In genomic region chr5:32193591-32193990, GRCh38 we compare ENCODE assay signal across 8 cellular contexts. TPM values are rescaled to one million over a fixed set of nuclear protein-coding genes. Genes with fewer than 3 reads are reported as not detected.
DNase-seq lines count a peak whose midpoint lies in the region; ATAC-seq and TF ChIP-seq lines count a peak whose summit lies in the region.

No MANE protein-coding gene starts in this region.

- no peak for TF ChIP-seq CTCF in MCF 10A (IDR thresholded peaks at IDR 0.05; ENCODE audit: unreplicated experiment)

- no TSS peak for BruUV-seq in MCF 10A (replicated peaks; lab: Mats Ljungman, UMichigan)

- DNase-seq in DMS53 (lab: John Stamatoyannopoulos, UW), result peak; percentile 95
- peak; percentile 61 for DNase-seq in NCI-H446 treated with DMSO at 0.1 percent for 48 hours (lab: John Stamatoyannopoulos, UW)
- DNase-seq in MCF 10A (ENCODE audit: unreplicated experiment), result peak; percentile 96
- DNase-seq in medulla oblongata (ENCODE audit: extremely low spot score), result peak; percentile 31
- DNase-seq in GM03348 (ENCODE audit: low spot score), result no peak
- no peak for DNase-seq in stimulated activated naive CD4-positive, alpha-beta T cell treated with Interleukin-2 at 50 U/mL for 16 hours (lab: John Stamatoyannopoulos, UW)
- no peak for DNase-seq in activated effector memory CD4-positive, alpha-beta T cell treated with anti-CD3 and anti-CD28 coated beads, Interleukin-2, amount 50 U/mL, for 16 hours

- peak overlapping the region; percentile 52 for H3K4me3 Mint-ChIP-seq in MCF 10A (ENCODE audit: unreplicated experiment)

- peaks cover 9% of the 10 kb centered on the region for H3K27me3 Mint-ChIP-seq in MCF 10A (ENCODE audit: insufficient read depth, unreplicated experiment)

- intact Hi-C loops in MCF 10A (cut with micrococcal nuclease), result no loop called here

- no peaks in the 10 kb centered on the region for H3K36me3 Mint-ChIP-seq in MCF 10A (ENCODE audit: insufficient read depth, unreplicated experiment)

- CTCF ChIA-PET in MCF 10A (lab: Yijun Ruan, JAX), result interaction anchor here (0.6 kb wide), 1 partner anchor 113 kb away, joined by 4 read pairs; no protein-coding TSS in a partner anchor

- no peaks in the 10 kb centered on the region for H3K9me3 Mint-ChIP-seq in MCF 10A (ENCODE audit: unreplicated experiment)

- ATAC-seq in HG03108 (IDR thresholded peaks at IDR 0.05; ENCODE audit: unreplicated experiment), result peak; percentile 66

- peaks cover 10% of the 10 kb centered on the region for H3K4me1 Mint-ChIP-seq in MCF 10A (ENCODE audit: insufficient read depth, unreplicated experiment)

- no peak overlapping the region for H3K27ac Mint-ChIP-seq in MCF 10A (ENCODE audit: low read depth, unreplicated experiment)

- POLR2A ChIA-PET in MCF 10A (lab: Yijun Ruan, JAX), result interaction anchor here (0.6 to 1.2 kb wide), 4 partner anchors 19 to 48 kb away, joined by 3 to 12 read pairs (median 3); partner anchors contain the start of gene GOLPH3

RNA-seq across cellular contexts. Expression of gene GOLPH3, which starts 19.5 kb away (rescaled TPM):
- total RNA-seq in MCF 10A (2022), result 69.5 and 89.6 TPM in 2 replicates

Comparison
In these comparisons a context has a peak if more than half of its experiments do, and no peak if none do; other contexts are left out.
1. DNase-seq: peak in DMS53 (single experiment), NCI-H446 treated with DMSO at 0.1 percent for 48 hours (single experiment), MCF 10A (single experiment) and medulla oblongata (single experiment); none in GM03348 (single experiment), stimulated activated naive CD4-positive, alpha-beta T cell treated with Interleukin-2 at 50 U/mL for 16 hours (single experiment) and activated effector memory CD4-positive, alpha-beta T cell treated with anti-CD3 and anti-CD28 coated beads, Interleukin-2, amount 50 U/mL, for 16 hours (single experiment).